ENCODE assay signal across 1 cellular context in the genomic region with DNA sequence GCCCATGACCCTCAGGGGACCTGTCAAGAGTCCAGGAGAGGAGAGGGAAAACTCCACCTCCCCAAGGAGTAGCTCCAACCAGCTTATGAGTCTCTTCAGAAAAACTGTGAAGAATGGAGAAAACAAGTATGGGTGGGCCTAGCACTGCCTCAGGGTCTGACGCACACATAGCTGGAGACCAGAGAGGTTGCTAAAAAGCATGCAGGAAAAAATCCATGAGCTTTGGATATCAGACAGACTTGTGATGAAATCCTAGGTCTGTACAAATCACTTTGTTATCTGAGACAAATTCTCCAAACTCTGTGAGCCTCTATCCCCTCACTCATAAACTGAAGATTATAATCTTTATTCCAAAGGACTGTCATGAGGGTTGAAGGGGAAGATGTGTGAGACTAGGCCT.
TF ChIP-seq lines count a peak whose summit lies in the region.

No MANE protein-coding gene starts in this region.

TF ChIP-seq in IMR-90, 13 proteins besides CTCF, POLR2A, EP300 and RAD21 (continued from another document):
- TF ChIP-seq, protein P1, sequence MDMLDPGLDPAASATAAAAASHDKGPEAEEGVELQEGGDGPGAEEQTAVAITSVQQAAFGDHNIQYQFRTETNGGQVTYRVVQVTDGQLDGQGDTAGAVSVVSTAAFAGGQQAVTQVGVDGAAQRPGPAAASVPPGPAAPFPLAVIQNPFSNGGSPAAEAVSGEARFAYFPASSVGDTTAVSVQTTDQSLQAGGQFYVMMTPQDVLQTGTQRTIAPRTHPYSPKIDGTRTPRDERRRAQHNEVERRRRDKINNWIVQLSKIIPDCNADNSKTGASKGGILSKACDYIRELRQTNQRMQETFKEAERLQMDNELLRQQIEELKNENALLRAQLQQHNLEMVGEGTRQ (IDR thresholded peaks at IDR 0.05; ENCODE audit: low read depth, low read length), result no peak
- TF ChIP-seq, protein P2, sequence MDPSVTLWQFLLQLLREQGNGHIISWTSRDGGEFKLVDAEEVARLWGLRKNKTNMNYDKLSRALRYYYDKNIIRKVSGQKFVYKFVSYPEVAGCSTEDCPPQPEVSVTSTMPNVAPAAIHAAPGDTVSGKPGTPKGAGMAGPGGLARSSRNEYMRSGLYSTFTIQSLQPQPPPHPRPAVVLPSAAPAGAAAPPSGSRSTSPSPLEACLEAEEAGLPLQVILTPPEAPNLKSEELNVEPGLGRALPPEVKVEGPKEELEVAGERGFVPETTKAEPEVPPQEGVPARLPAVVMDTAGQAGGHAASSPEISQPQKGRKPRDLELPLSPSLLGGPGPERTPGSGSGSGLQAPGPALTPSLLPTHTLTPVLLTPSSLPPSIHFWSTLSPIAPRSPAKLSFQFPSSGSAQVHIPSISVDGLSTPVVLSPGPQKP (IDR thresholded peaks at IDR 0.05; ENCODE audit: borderline replicate concordance, low read depth, low read length), result no peak
